In the genomic region with DNA sequence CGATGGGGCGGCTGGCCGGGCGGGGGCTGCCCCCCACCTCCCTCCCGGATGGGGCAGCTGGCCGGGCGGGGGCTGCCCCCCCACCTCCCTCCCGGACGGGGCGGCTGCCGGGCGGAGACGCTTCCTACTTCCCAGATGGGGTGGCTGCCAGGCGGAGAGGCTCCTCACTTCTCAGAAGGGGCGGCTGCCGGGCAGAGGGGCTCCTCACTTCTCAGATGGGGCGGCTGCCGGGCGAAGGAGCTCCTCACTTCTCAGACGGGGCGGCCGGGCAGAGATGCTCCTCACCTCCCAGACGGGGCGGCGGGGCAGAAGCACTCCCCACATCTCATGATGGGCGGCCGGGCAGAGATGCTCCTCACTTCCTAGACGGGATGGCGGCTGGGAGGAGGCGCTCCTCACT, we compare ENCODE assay signal across 5 cellular contexts.
DNase-seq lines count a peak whose midpoint lies in the region; ATAC-seq and TF ChIP-seq lines count a peak whose summit lies in the region.
"Not testable (repeated sequence)": the region's sequence is repeated elsewhere in the genome, so short reads cannot be mapped to it uniquely, and the experiment has no call there.

No MANE protein-coding gene starts in this region.

- H3K27ac ChIP-seq in DND-41 (ENCODE audit: low read length): not testable (repeated sequence)

- H3K79me2 ChIP-seq in DND-41 (ENCODE audit: insufficient read depth, low read length): not testable (repeated sequence)

- H3K4me2 ChIP-seq in DND-41 (ENCODE audit: insufficient read depth, low read length): not testable (repeated sequence)

- H3K36me3 Mint-ChIP-seq in chondrocyte (ENCODE audit: low read depth): not testable (repeated sequence)
- peaks cover 24% of the 10 kb centered on the region for H3K36me3 Mint-ChIP-seq in glutamatergic neuron (ENCODE audit: unreplicated experiment)

- not testable (repeated sequence) for ATAC-seq in DND-41 (ENCODE audit: insufficient read depth, low read depth)

- H3K4me1 ChIP-seq in DND-41 (ENCODE audit: insufficient read depth, low read length): not testable (repeated sequence)

- peak; percentile 11 for DNase-seq in DMS53 (lab: John Stamatoyannopoulos, UW)
- peak; percentile 13 for DNase-seq in DND-41
- DNase-seq in activated gamma-delta T cell (lab: John Stamatoyannopoulos, UW): peak; percentile 5
- DNase-seq in chondrocyte (ENCODE audit: low spot score): peak; percentile 90
- DNase-seq in glutamatergic neuron: peak; percentile 23

- H3K36me3 ChIP-seq in DND-41 (ENCODE audit: insufficient read depth, low read length): not testable (repeated sequence)

- H4K20me1 ChIP-seq in DND-41 (ENCODE audit: insufficient read depth, low read length): not testable (repeated sequence)

- not testable (repeated sequence) for H3K9ac ChIP-seq in DND-41 (ENCODE audit: low read depth, low read length)

- not testable (repeated sequence) for H3K27me3 Mint-ChIP-seq in chondrocyte (ENCODE audit: low read depth); glutamatergic neuron (ENCODE audit: unreplicated experiment)

- H3K27ac Mint-ChIP-seq in chondrocyte (ENCODE audit: unreplicated experiment); glutamatergic neuron (ENCODE audit: unreplicated experiment): not testable (repeated sequence)

- not testable (repeated sequence) for TF ChIP-seq CTCF in DND-41 (IDR thresholded peaks at IDR 0.05; ENCODE audit: borderline replicate concordance, extremely low read depth, low read length, poor library complexity, severe bottlenecking); chondrocyte (IDR thresholded peaks at IDR 0.05); glutamatergic neuron (IDR thresholded peaks at IDR 0.05; ENCODE audit: partially characterized antibody, unreplicated experiment)

- not testable (repeated sequence) for H3K4me3 ChIP-seq in DND-41 (ENCODE audit: low read depth in 1 of 2, low read length in 2 of 2)

- not testable (repeated sequence) for H3K27me3 ChIP-seq in DND-41 (ENCODE audit: insufficient read depth, low read length, poor library complexity)

- not testable (repeated sequence) for H3K4me3 Mint-ChIP-seq in chondrocyte (ENCODE audit: unreplicated experiment); glutamatergic neuron (ENCODE audit: unreplicated experiment)

- peaks cover 52% of the 10 kb centered on the region for H3K9me3 Mint-ChIP-seq in chondrocyte (ENCODE audit: low read depth)
- H3K9me3 Mint-ChIP-seq in glutamatergic neuron (ENCODE audit: unreplicated experiment): peaks cover 19% of the 10 kb centered on the region

- H3K4me1 Mint-ChIP-seq in chondrocyte (ENCODE audit: low read depth); glutamatergic neuron (ENCODE audit: low read depth, unreplicated experiment): not testable (repeated sequence)

- H2AFZ ChIP-seq in DND-41 (ENCODE audit: low read depth, low read length): not testable (repeated sequence)

- H3K9me3 ChIP-seq in DND-41 (ENCODE audit: insufficient read depth, low read length, severe bottlenecking): peaks cover 21% of the 10 kb centered on the region

Comparison
In these comparisons a context has a peak if more than half of its experiments do, and no peak if none do; other contexts are left out.
1. DNase-seq: peak in every context shown above with its lines; median percentile 90 in chondrocyte; 23 in glutamatergic neuron; 13 in DND-41; 11 in DMS53; 5 in activated gamma-delta T cell.